In the genomic region with DNA sequence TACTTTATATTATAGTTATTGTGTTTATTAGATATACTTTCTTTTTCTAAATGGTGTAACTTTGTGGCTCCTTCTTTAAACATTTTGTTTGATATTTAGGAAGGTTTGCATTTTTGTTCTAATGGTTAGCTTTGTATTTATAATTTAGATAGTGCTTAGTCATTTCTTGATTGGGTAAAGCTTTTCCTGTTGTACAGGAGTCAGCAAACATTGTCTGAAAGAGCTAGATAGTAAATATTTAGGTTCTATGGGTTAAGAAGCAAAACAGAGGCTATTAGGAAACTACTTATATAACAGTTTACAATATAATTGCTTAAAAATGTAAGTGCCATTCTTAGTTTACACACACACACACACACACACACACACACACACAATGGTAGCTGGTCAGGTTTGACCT, we compare ENCODE assay signal across 22 cellular contexts.
"Had no signal": no experiment of that assay in that cellular context is flagged by ENCODE, and none has a peak within 500 bp of the region (broad histone marks: within the 10 kb centered on the region; RNA-seq: fewer than 3 reads in every experiment).

No MANE protein-coding gene starts in this region.

- DNase-seq: IMR-90, Karpas-422, KG1, NCI-H1092 treated with DMSO at 0.1 percent for 48 hours, NCI-H1436, NCI-H187, NCI-H2029, NCI-H2081 treated with DMSO at 0.1 percent for 48 hours, NCI-H2171, NCI-H226, NCI-H446, NCI-H510A, NCI-H524 treated with DMSO at 0.1 percent for 48 hours, NCI-H69, NCI-H774, Peyer's patch, SHP77 treated with DMSO at 0.1 percent for 48 hours, SJCRH30 had no signal

- FAIRE-seq: HepG2 had no signal

- H3K4me3 ChIP-seq: MG63, Peyer's patch, SJCRH30 had no signal

- H3K27ac ChIP-seq: Peyer's patch, SJCRH30 had no signal

- H3K36me3 ChIP-seq: MG63, Peyer's patch, SJCRH30 had no signal

- H3K27me3 ChIP-seq: MG63, Peyer's patch, SJCRH30 had no signal

- ATAC-seq: HepG2, Right ventricle myocardium inferior, SK-N-SH treated with all-trans-retinoic acid at 6 μM for 48 hours had no signal

- H3K9me3 ChIP-seq: Peyer's patch, SJCRH30 had no signal

- H3K4me1 ChIP-seq: Peyer's patch, SJCRH30 had no signal
